In the genomic region with DNA sequence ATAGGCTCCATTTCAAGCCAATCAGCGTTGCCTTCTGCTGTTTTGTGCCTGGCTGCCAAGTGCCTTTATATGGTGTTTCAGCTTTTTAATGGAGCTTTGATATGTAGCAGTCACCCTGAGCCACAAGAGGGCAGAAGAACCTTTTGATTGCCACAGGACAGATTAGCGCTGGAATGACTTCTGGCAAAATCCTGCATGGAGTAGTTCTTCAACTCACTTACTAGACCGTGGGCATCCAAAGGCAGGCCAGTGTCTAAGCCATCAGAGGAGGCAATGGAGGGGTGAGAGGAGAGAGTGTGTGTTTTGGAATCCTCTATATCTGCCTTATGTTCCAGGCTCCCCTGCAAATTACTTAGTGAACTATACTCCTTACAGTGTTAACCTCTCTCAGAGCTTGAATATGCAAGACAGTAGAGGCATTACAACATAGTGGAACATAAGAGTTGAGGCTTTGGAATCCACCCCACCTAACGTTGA, we compare ENCODE assay signal across 7 cellular contexts. TPM values are rescaled to one million over a fixed set of nuclear protein-coding genes. Genes with fewer than 3 reads are reported as not detected.
DNase-seq lines count a peak whose midpoint lies in the region; ATAC-seq and TF ChIP-seq lines count a peak whose summit lies in the region.

No MANE protein-coding gene starts in this region.

- TF ChIP-seq POLR2A in gastrocnemius medialis (IDR thresholded peaks at IDR 0.05) = no peak

- H3K27me3 Mint-ChIP-seq in T-helper 2 cell treated with Interferon-gamma antibody and Interleukin-4, amounts not matched to agents 5 μg/mL and 100 μg/mL, for 36 hours (ENCODE audit: low read depth) = no peaks in the 10 kb centered on the region

- peak; percentile 68 for DNase-seq in GM13976 (ENCODE audit: low spot score)
- DNase-seq in NCI-H187 treated with DMSO at 0.1 percent for 48 hours (lab: John Stamatoyannopoulos, UW) = peak; percentile 43
- DNase-seq in T-helper 2 cell treated with Interferon-gamma antibody and Interleukin-4, amounts not matched to agents 5 μg/mL and 100 μg/mL, for 36 hours (ENCODE audit: low spot score) = peak; percentile 40
- DNase-seq in astrocyte of the spinal cord (ENCODE audit: low read depth, low spot score) = peak; percentile 91
- DNase-seq in hypothalamus (lab: John Stamatoyannopoulos, UW) = peak in 44 of 51 donors; percentile 5 to 88 (median 46)
- peak; percentile 59 to 76 for DNase-seq in gastrocnemius medialis

- H3K4me3 Mint-ChIP-seq in T-helper 2 cell treated with Interferon-gamma antibody and Interleukin-4, amounts not matched to agents 5 μg/mL and 100 μg/mL, for 36 hours = no peak overlapping the region

- H3K4me1 Mint-ChIP-seq in T-helper 2 cell treated with Interferon-gamma antibody and Interleukin-4, amounts not matched to agents 5 μg/mL and 100 μg/mL, for 36 hours (ENCODE audit: low read depth) = peaks cover 4% of the 10 kb centered on the region

- TF ChIP-seq CTCF in GM13976 (IDR thresholded peaks at IDR 0.05; ENCODE audit: borderline replicate concordance, control extremely low read depth, extremely low read depth, insufficient read depth, missing control alignments) = peak; percentile 74
- TF ChIP-seq CTCF in astrocyte of the spinal cord (IDR thresholded peaks at IDR 0.05; ENCODE audit: low read depth, low read length) = peak; percentile 82
- TF ChIP-seq CTCF in gastrocnemius medialis (IDR thresholded peaks at IDR 0.05 in 4 of 5, conservative IDR thresholded peaks at IDR 0.05 in 1 of 5) = peak; percentile 80 to 95 (median 85)

- H3K27me3 ChIP-seq in gastrocnemius medialis = no peaks in the 10 kb centered on the region

- in situ Hi-C loops in GM13976 (cut with MboI; ENCODE audit: low sequenced_read_pairs, unreplicated experiment) = loop anchor here (10.0 kb wide), 1 partner anchor 171 kb away; the partner anchor contains the start of gene ARTN
- in situ Hi-C loops in astrocyte of the spinal cord (cut with HindIII; ENCODE audit: low sequenced_read_pairs) = loop anchor here (10.0 kb wide), 1 partner anchor 191 kb away; no protein-coding TSS in a partner anchor
- in situ Hi-C loops in gastrocnemius medialis (cut with MboI; ENCODE audit: low sequenced_read_pairs in 4 of 4) = loop anchor here in 2 of 4 donors (5.0 to 25.0 kb wide), 2 partner anchors 169 to 274 kb away; partner anchors contain the start of genes SLC6A9 (in 2 of the 2) and ARTN (in 1 of the 2)

- H3K36me3 Mint-ChIP-seq in T-helper 2 cell treated with Interferon-gamma antibody and Interleukin-4, amounts not matched to agents 5 μg/mL and 100 μg/mL, for 36 hours (ENCODE audit: low read depth) = no peaks in the 10 kb centered on the region

- H3K27ac Mint-ChIP-seq in T-helper 2 cell treated with Interferon-gamma antibody and Interleukin-4, amounts not matched to agents 5 μg/mL and 100 μg/mL, for 36 hours = no peak overlapping the region

- H3K36me3 ChIP-seq in gastrocnemius medialis = no peaks in the 10 kb centered on the region

- intact Hi-C loops in gastrocnemius medialis (cut with DNase I; ENCODE audit: low total_unique reads) = loop anchor here (1.0 to 10.0 kb wide), 5 partner anchors 59 to 271 kb away; partner anchors contain the start of gene SLC6A9

- H3K27ac ChIP-seq in gastrocnemius medialis = peak overlapping the region in 2 of 4 donors; percentile 49 to 57

- H3K4me3 ChIP-seq in astrocyte of the spinal cord (ENCODE audit: low read depth, low read length) (no peak overlapping the region), gastrocnemius medialis (no peak overlapping the region)

- ATAC-seq in gastrocnemius medialis (peak; percentile 97), HG03139 (IDR thresholded peaks at IDR 0.05; ENCODE audit: unreplicated experiment) (no peak)

- no peaks in the 10 kb centered on the region for H3K9me3 Mint-ChIP-seq in T-helper 2 cell treated with Interferon-gamma antibody and Interleukin-4, amounts not matched to agents 5 μg/mL and 100 μg/mL, for 36 hours

- H3K9me3 ChIP-seq in gastrocnemius medialis = no peaks in the 10 kb centered on the region

- H3K4me1 ChIP-seq in gastrocnemius medialis = peaks cover 20 to 22% of the 10 kb centered on the region in 2 donors

RNA-seq across cellular contexts. Expression of gene ST3GAL3, which starts 56.2 kb away (rescaled TPM):
- 10 to 100 TPM; 32.2 to 57.4 (median 38.3) TPM for total RNA-seq in gastrocnemius medialis

Comparison
In these comparisons a context has a peak if more than half of its experiments do, and no peak if none do; other contexts are left out.
1. DNase-seq: peak in every context shown above with its lines; median percentile 91 in astrocyte of the spinal cord; 68 in GM13976; 68 in gastrocnemius medialis; 46 in hypothalamus; 43 in NCI-H187 treated with DMSO at 0.1 percent for 48 hours; 40 in T-helper 2 cell treated with Interferon-gamma antibody and Interleukin-4, amounts not matched to agents 5 μg/mL and 100 μg/mL, for 36 hours.